ENCODE assay signal across 17 cellular contexts in the genomic region with DNA sequence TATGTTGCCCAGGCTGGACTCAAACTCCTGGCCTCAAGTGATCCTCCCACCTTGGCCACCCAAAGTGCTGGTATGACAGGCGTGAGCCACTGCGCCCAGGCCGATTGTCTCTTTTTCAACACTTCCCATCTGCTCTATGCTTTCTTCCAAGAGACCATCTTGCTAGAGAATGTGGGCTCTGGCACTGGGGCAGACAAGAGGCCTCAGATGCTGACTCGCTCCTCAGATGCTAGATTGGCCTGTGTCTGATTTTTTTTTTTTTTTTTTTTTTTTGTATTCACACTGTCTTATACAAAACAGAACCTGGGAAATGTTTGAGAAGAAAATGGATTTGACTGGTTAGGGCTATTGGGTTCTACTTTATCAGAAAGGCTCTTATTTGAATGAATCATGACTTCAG.
"Had no signal": no experiment of that assay in that cellular context is flagged by ENCODE, and none has a peak within 500 bp of the region (broad histone marks: within the 10 kb centered on the region; RNA-seq: fewer than 3 reads in every experiment).

No MANE protein-coding gene starts in this region.

- H3K4me3 ChIP-seq: breast epithelium, heart right ventricle, left lung, smooth muscle cell had no signal

- H3K36me3 ChIP-seq: breast epithelium had no signal

- H3K4me1 Mint-ChIP-seq: stimulated activated memory B cell treated with anti-CD40 and anti-IgM and Interleukin-4, amounts not matched to agents 10 μg/mL and 1 μg/mL and 100 μg/mL, for 72 hours had no signal

- H3K4me1 ChIP-seq: breast epithelium, left lung had no signal

- H3K27me3 Mint-ChIP-seq: activated naive CD4-positive, alpha-beta T cell treated with anti-CD3 and anti-CD28 coated beads, Interleukin-2, amount 50 U/mL, for 24 hours; progenitor cell of endocrine pancreas; stimulated activated memory B cell treated with anti-CD40 and anti-IgM and Interleukin-4, amounts not matched to agents 10 μg/mL and 1 μg/mL and 100 μg/mL, for 72 hours had no signal

- H3K9me3 ChIP-seq: breast epithelium, heart right ventricle, left lung had no signal

- H3K27ac ChIP-seq: breast epithelium, heart right ventricle, left lung had no signal

- H3K27ac Mint-ChIP-seq: activated naive CD4-positive, alpha-beta T cell treated with anti-CD3 and anti-CD28 coated beads, Interleukin-2, amount 50 U/mL, for 24 hours; natural killer cell; progenitor cell of endocrine pancreas; stimulated activated memory B cell treated with anti-CD40 and anti-IgM and Interleukin-4, amounts not matched to agents 10 μg/mL and 1 μg/mL and 100 μg/mL, for 72 hours had no signal

- H3K4me3 Mint-ChIP-seq: activated naive CD4-positive, alpha-beta T cell treated with anti-CD3 and anti-CD28 coated beads, Interleukin-2, amount 50 U/mL, for 24 hours; natural killer cell; stimulated activated memory B cell treated with anti-CD40 and anti-IgM and Interleukin-4, amounts not matched to agents 10 μg/mL and 1 μg/mL and 100 μg/mL, for 72 hours had no signal

- H3K9me3 Mint-ChIP-seq: activated naive CD4-positive, alpha-beta T cell treated with anti-CD3 and anti-CD28 coated beads, Interleukin-2, amount 50 U/mL, for 24 hours; natural killer cell; stimulated activated memory B cell treated with anti-CD40 and anti-IgM and Interleukin-4, amounts not matched to agents 10 μg/mL and 1 μg/mL and 100 μg/mL, for 72 hours had no signal

- DNase-seq: activated CD4-positive, alpha-beta T cell treated with anti-CD3 and anti-CD28 coated beads, Interleukin-2, amount 50 U/mL, for 4 hours; activated CD8-positive, alpha-beta memory T cell treated with anti-CD3 and anti-CD28 coated beads, Interleukin-2, amount 50 U/mL, for 48 hours; activated effector memory CD4-positive, alpha-beta T cell treated with Interleukin-2 at 50 U/mL for 16 hours; dermis blood vessel endothelial cell; heart right ventricle; left lung; natural killer cell; right cardiac atrium; substantia nigra; trophoblast cell had no signal

- FAIRE-seq: frontal cortex had no signal

- H3K27me3 ChIP-seq: breast epithelium, heart right ventricle, left lung had no signal

- ATAC-seq: activated CD4-positive, CD25-positive, alpha-beta regulatory T cell treated with anti-CD3 and anti-CD28 coated beads, Interleukin-2, amount 50 U/mL, for 24 hours; heart right ventricle; left lung; natural killer cell; right cardiac atrium; stimulated activated memory B cell treated with anti-CD40 and anti-IgM and Interleukin-4, amounts not matched to agents 10 μg/mL and 1 μg/mL and 100 μg/mL, for 72 hours had no signal

- H3K4me2 ChIP-seq: smooth muscle cell had no signal
